ENCODE assay signal across 11 cellular contexts in the genomic region with DNA sequence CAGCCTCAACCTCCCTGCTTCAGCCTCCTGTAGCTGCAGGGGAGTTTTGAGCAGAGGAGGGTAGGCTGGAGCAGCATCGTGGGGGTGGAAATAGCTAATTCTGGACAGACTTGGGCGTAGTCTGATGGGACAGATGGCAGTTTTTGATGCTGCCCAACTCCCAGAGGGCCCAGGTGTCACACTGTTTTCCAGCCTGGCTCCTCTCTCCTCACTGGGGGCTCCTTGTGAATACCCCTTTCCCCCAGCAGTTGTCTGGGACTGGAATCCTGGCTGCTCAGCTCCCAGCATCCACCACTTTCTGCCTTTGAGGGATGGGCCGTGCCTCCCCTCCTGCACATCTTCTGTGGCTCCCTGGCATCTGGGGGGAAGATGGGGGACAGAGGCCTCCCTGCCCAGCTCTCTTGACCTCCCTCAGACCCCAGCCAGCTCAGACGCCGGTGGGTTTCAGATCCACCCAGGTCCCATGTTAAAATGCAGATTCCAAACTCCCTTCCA. TPM values are rescaled to one million over a fixed set of nuclear protein-coding genes. Genes with fewer than 3 reads are reported as not detected.
DNase-seq lines count a peak whose midpoint lies in the region; ATAC-seq and TF ChIP-seq lines count a peak whose summit lies in the region.
"Had no signal": no experiment of that assay in that cellular context is flagged by ENCODE, and none has a peak within 500 bp of the region (broad histone marks: within the 10 kb centered on the region; RNA-seq: fewer than 3 reads in every experiment).

No MANE protein-coding gene starts in this region.

- no peak overlapping the region for H3K4me3 ChIP-seq in CD8-positive, alpha-beta T cell (ENCODE audit: low read depth, low read length)
- H3K4me3 ChIP-seq in KMS-11 (IDR thresholded peaks at IDR 0.05; ENCODE audit: insufficient read depth, low read depth, low read length): no peak overlapping the region

- no peaks in the 10 kb centered on the region for H3K36me3 ChIP-seq in CD8-positive, alpha-beta T cell (ENCODE audit: insufficient read depth, low read length)
- no peaks in the 10 kb centered on the region for H3K36me3 ChIP-seq in KMS-11 (ENCODE audit: insufficient read depth)

- no peaks in the 10 kb centered on the region for H3K9me3 ChIP-seq in CD8-positive, alpha-beta T cell (ENCODE audit: low read length)

- H3K27ac ChIP-seq in CD8-positive, alpha-beta T cell (ENCODE audit: low read depth, low read length): no peak overlapping the region
- peak overlapping the region; percentile 96; the same call in 1 of the 2 replicates for H3K27ac ChIP-seq in KMS-11

- peaks cover 15% of the 10 kb centered on the region for H3K36me3 Mint-ChIP-seq in CD8-positive, alpha-beta T cell
- H3K36me3 Mint-ChIP-seq in dendritic cell treated with granulocyte-macrophage colony-stimulating factor and Interleukin-4, amounts not matched to agents 40 ng/mL and 50 ng/mL, for 4 days (ENCODE audit: low read depth): peaks cover 99% of the 10 kb centered on the region
- peaks cover 12% of the 10 kb centered on the region for H3K36me3 Mint-ChIP-seq in osteocyte (ENCODE audit: unreplicated experiment)

- POLR2A ChIA-PET in CD8-positive, alpha-beta T cell (lab: Charles Lee): interaction anchor here (1.6 kb wide), 1 partner anchor 11 kb away, joined by 9 read pairs; no protein-coding TSS in a partner anchor

- H2AFZ ChIP-seq in KMS-11 (ENCODE audit: low read depth): no peak overlapping the region

- CTCF ChIA-PET in CD8-positive, alpha-beta T cell (lab: Charles Lee): interaction anchor here (7.3 to 28.0 kb wide), 2 partner anchors 11 to 37 kb away, joined by 77 to 1191 read pairs; a partner anchor contains a TSS

- H3K27me3 Mint-ChIP-seq in CD8-positive, alpha-beta T cell (ENCODE audit: low read depth): no peaks in the 10 kb centered on the region
- H3K27me3 Mint-ChIP-seq in dendritic cell treated with granulocyte-macrophage colony-stimulating factor and Interleukin-4, amounts not matched to agents 40 ng/mL and 50 ng/mL, for 4 days: no peaks in the 10 kb centered on the region
- no peaks in the 10 kb centered on the region for H3K27me3 Mint-ChIP-seq in osteocyte (ENCODE audit: unreplicated experiment)

- H3K4me2 ChIP-seq in KMS-11: peak overlapping the region; percentile 63; the same call in 1 of the 2 replicates

- intact Hi-C loops in CD8-positive, alpha-beta T cell (cut with DNase I, micrococcal nuclease): loop anchor here in 1 of 2 experiments (10.0 kb wide), 2 partner anchors 565 to 855 kb away; a partner anchor contains a TSS
- intact Hi-C loops in dendritic cell treated with granulocyte-macrophage colony-stimulating factor and Interleukin-4, amounts not matched to agents 40 ng/mL and 50 ng/mL, for 4 days (cut with micrococcal nuclease): no loop called here

- no peak for TF ChIP-seq CTCF in CD8-positive, alpha-beta T cell (IDR thresholded peaks at IDR 0.05)
- TF ChIP-seq CTCF in KMS-11 (conservative IDR thresholded peaks at IDR 0.05; ENCODE audit: low read depth, low read length) (no peak), osteocyte (IDR thresholded peaks at IDR 0.05) (no peak)

- H3K9me3 Mint-ChIP-seq in CD8-positive, alpha-beta T cell: no peaks in the 10 kb centered on the region
- no peaks in the 10 kb centered on the region for H3K9me3 Mint-ChIP-seq in dendritic cell treated with granulocyte-macrophage colony-stimulating factor and Interleukin-4, amounts not matched to agents 40 ng/mL and 50 ng/mL, for 4 days
- H3K9me3 Mint-ChIP-seq in osteocyte (ENCODE audit: unreplicated experiment): no peaks in the 10 kb centered on the region

- H3K27me3 ChIP-seq in CD8-positive, alpha-beta T cell (ENCODE audit: insufficient read depth, low read length): no peaks in the 10 kb centered on the region
- H3K27me3 ChIP-seq in KMS-11 (ENCODE audit: insufficient read depth, low read depth): no peaks in the 10 kb centered on the region

- no peak overlapping the region for H3K9ac ChIP-seq in KMS-11

- peak overlapping the region; percentile 57 for H3K27ac Mint-ChIP-seq in CD8-positive, alpha-beta T cell
- peak overlapping the region; percentile 68 for H3K27ac Mint-ChIP-seq in dendritic cell treated with granulocyte-macrophage colony-stimulating factor and Interleukin-4, amounts not matched to agents 40 ng/mL and 50 ng/mL, for 4 days
- peak overlapping the region; percentile 52 for H3K27ac Mint-ChIP-seq in osteocyte (ENCODE audit: unreplicated experiment)

- no peak for DNase-seq in CD8-positive, alpha-beta T cell
- DNase-seq in osteocyte (ENCODE audit: extremely low spot score, unreplicated experiment): no peak
- no peak for DNase-seq in midbrain (lab: John Stamatoyannopoulos, UW)
- DNase-seq in activated T-cell treated with anti-CD3 and anti-CD28 coated beads, Interleukin-2, amount 50 U/mL, for 1 hour: no peak
- DNase-seq: DMS79 treated with DMSO at 0.1 percent for 48 hours; NCI-H446; stimulated activated CD8-positive, alpha-beta memory T cell treated with anti-CD3 and anti-CD28 coated beads, Interleukin-4, amount 100 ng/mL, for 48 hours had no signal

- ATAC-seq in CD8-positive, alpha-beta T cell: no peak
- ATAC-seq in GM18868 (IDR thresholded peaks at IDR 0.05; ENCODE audit: unreplicated experiment) (no peak), GM18502 (IDR thresholded peaks at IDR 0.05; ENCODE audit: poor library complexity, unreplicated experiment) (no peak)

- H3K4me3 Mint-ChIP-seq in CD8-positive, alpha-beta T cell: no peak overlapping the region
- peak overlapping the region; percentile 44 for H3K4me3 Mint-ChIP-seq in dendritic cell treated with granulocyte-macrophage colony-stimulating factor and Interleukin-4, amounts not matched to agents 40 ng/mL and 50 ng/mL, for 4 days
- H3K4me3 Mint-ChIP-seq in osteocyte (ENCODE audit: unreplicated experiment): no peak overlapping the region

- H3K4me1 Mint-ChIP-seq in CD8-positive, alpha-beta T cell (ENCODE audit: low read depth): peaks cover 91% of the 10 kb centered on the region
- H3K4me1 Mint-ChIP-seq in dendritic cell treated with granulocyte-macrophage colony-stimulating factor and Interleukin-4, amounts not matched to agents 40 ng/mL and 50 ng/mL, for 4 days (ENCODE audit: low read depth): peaks cover 100% of the 10 kb centered on the region
- H3K4me1 Mint-ChIP-seq in osteocyte (ENCODE audit: unreplicated experiment): peaks cover 49% of the 10 kb centered on the region

- H3K4me1 ChIP-seq in CD8-positive, alpha-beta T cell (ENCODE audit: insufficient read depth, low read length): peaks cover 83% of the 10 kb centered on the region
- H3K4me1 ChIP-seq in KMS-11 (ENCODE audit: low read depth, poor library complexity, severe bottlenecking): peaks cover 100% of the 10 kb centered on the region

- peaks cover 42% of the 10 kb centered on the region for H3K79me2 ChIP-seq in KMS-11 (ENCODE audit: insufficient read depth, low read depth)

- no peaks in the 10 kb centered on the region for H4K20me1 ChIP-seq in KMS-11 (ENCODE audit: insufficient read depth)

RNA-seq across cellular contexts. Expression of a gene that starts 34.0 kb away (rescaled TPM):
- total RNA-seq in CD8-positive, alpha-beta T cell: 10 to 100 TPM; 48.7 to 48.8 TPM
- 36.4 and 37.4 TPM in 2 replicates for total RNA-seq in osteocyte
